ENCODE assay signal across 2 cellular contexts in genomic region chr3:168213920-168214319, GRCh38.
TF ChIP-seq lines count a peak whose summit lies in the region.

No MANE protein-coding gene starts in this region.

TF ChIP-seq in SK-N-SH treated with all-trans-retinoic acid at 6 μM for 48 hours, 23 proteins besides CTCF, POLR2A, EP300 and RAD21:
- no peak for TF ChIP-seq CREB5 (CRISPR knock-in tag; IDR thresholded peaks at IDR 0.05; ENCODE audit: low read depth)
- TF ChIP-seq PPARA (CRISPR knock-in tag; IDR thresholded peaks at IDR 0.05; ENCODE audit: borderline replicate concordance) = no peak
- no peak for TF ChIP-seq ARNTL (CRISPR knock-in tag; IDR thresholded peaks at IDR 0.05; ENCODE audit: borderline replicate concordance, low read depth)
- no peak for TF ChIP-seq ZNF8 (CRISPR knock-in tag; IDR thresholded peaks at IDR 0.05)
- TF ChIP-seq ZNF565 (CRISPR knock-in tag; conservative IDR thresholded peaks at IDR 0.05; ENCODE audit: low read depth) = no peak
- TF ChIP-seq ZC3H10 (CRISPR knock-in tag; IDR thresholded peaks at IDR 0.05) = no peak
- no peak for TF ChIP-seq ZFP3 (CRISPR knock-in tag; IDR thresholded peaks at IDR 0.05)
- TF ChIP-seq TOX (CRISPR knock-in tag; IDR thresholded peaks at IDR 0.05; ENCODE audit: borderline replicate concordance) = no peak

TF ChIP-seq in SK-N-SH, 30 proteins besides CTCF, POLR2A, EP300 and RAD21:
- TF ChIP-seq REST (IDR thresholded peaks at IDR 0.05; ENCODE audit: low read depth, low read length) (no peak), IRF3 (IDR thresholded peaks at IDR 0.05; ENCODE audit: low read depth, low read length) (no peak), USF1 (IDR thresholded peaks at IDR 0.05; ENCODE audit: borderline replicate concordance, low read depth) (no peak), EZH2phosphoT487 (IDR thresholded peaks at IDR 0.05; ENCODE audit: borderline replicate concordance, low read depth) (no peak), SMC3 (IDR thresholded peaks at IDR 0.05; ENCODE audit: low read depth, low read length) (no peak), FOSL2 (IDR thresholded peaks at IDR 0.05; ENCODE audit: borderline replicate concordance, low read depth) (no peak), GATA2 (CRISPR knock-in tag; IDR thresholded peaks at IDR 0.05) (no peak), NFIC (IDR thresholded peaks at IDR 0.05; ENCODE audit: borderline replicate concordance) (no peak), FOXM1 (IDR thresholded peaks at IDR 0.05; ENCODE audit: low read depth) (no peak), FOXJ3 (CRISPR knock-in tag; IDR thresholded peaks at IDR 0.05) (no peak), RXRA (IDR thresholded peaks at IDR 0.05; ENCODE audit: borderline replicate concordance, low read depth) (no peak), TEAD4 (IDR thresholded peaks at IDR 0.05; ENCODE audit: borderline replicate concordance, insufficient read depth) (no peak), YY1 (IDR thresholded peaks at IDR 0.05; ENCODE audit: low read depth) (no peak), ELF1 (IDR thresholded peaks at IDR 0.05) (no peak), GABPA (IDR thresholded peaks at IDR 0.05; ENCODE audit: low read depth) (no peak), ZBTB33 (IDR thresholded peaks at IDR 0.05; ENCODE audit: borderline replicate concordance, low read depth) (no peak), MAX (IDR thresholded peaks at IDR 0.05; ENCODE audit: low read depth) (no peak), JUND (IDR thresholded peaks at IDR 0.05) (no peak)
